In genomic region chrX:20267599-20267923, GRCh38 we compare ENCODE assay signal across 8 cellular contexts. TPM values are rescaled to one million over a fixed set of nuclear protein-coding genes. Genes with fewer than 3 reads are reported as not detected.
DNase-seq lines count a peak whose midpoint lies in the region; ATAC-seq and TF ChIP-seq lines count a peak whose summit lies in the region.

No MANE protein-coding gene starts in this region.

- H3K9me3 Mint-ChIP-seq in effector memory CD8-positive, alpha-beta T cell, result no peaks in the 10 kb centered on the region
- H3K9me3 Mint-ChIP-seq in nephron progenitor cell, result peaks cover 27% of the 10 kb centered on the region

- no peak for DNase-seq in BE2C
- no peak for DNase-seq in effector memory CD8-positive, alpha-beta T cell
- peak; percentile 17 for DNase-seq in nephron progenitor cell
- DNase-seq in NOMO-1 treated with DMSO at 0.1 percent for 48 hours (lab: John Stamatoyannopoulos, UW; ENCODE audit: unreplicated experiment), result no peak
- DNase-seq in RPMI8226, result no peak
- no peak for DNase-seq in anterior cingulate cortex (lab: John Stamatoyannopoulos, UW)
- no peak for DNase-seq in NCI-H146 treated with DMSO at 0.1 percent for 48 hours (lab: John Stamatoyannopoulos, UW; ENCODE audit: unreplicated experiment)

- peak overlapping the region; percentile 95 for H3K27ac Mint-ChIP-seq in effector memory CD8-positive, alpha-beta T cell
- peak overlapping the region; percentile 59 for H3K27ac Mint-ChIP-seq in nephron progenitor cell

- H3K9me3 ChIP-seq in BE2C (no peaks in the 10 kb centered on the region), OCI-LY1 (ENCODE audit: low read length) (no peaks in the 10 kb centered on the region)

- H3K36me3 ChIP-seq in BE2C (no peaks in the 10 kb centered on the region), OCI-LY1 (ENCODE audit: insufficient read depth, low read length) (no peaks in the 10 kb centered on the region)

- peak overlapping the region; percentile 93; the same call in 1 of the 2 replicates for H3K9ac ChIP-seq in OCI-LY1 (ENCODE audit: low read length)

- H3K27me3 ChIP-seq in BE2C, result no peaks in the 10 kb centered on the region
- H3K27me3 ChIP-seq in OCI-LY1 (ENCODE audit: insufficient read depth, low read length), result no peaks in the 10 kb centered on the region

- no peak for ATAC-seq in effector memory CD8-positive, alpha-beta T cell (replicated peaks)

- H4K20me1 ChIP-seq in OCI-LY1 (ENCODE audit: insufficient read depth, low read length), result no peaks in the 10 kb centered on the region

- H3K36me3 Mint-ChIP-seq in effector memory CD8-positive, alpha-beta T cell (ENCODE audit: insufficient read depth), result peaks cover 27% of the 10 kb centered on the region
- H3K36me3 Mint-ChIP-seq in nephron progenitor cell (ENCODE audit: low read depth), result no peaks in the 10 kb centered on the region

- peak overlapping the region; percentile 87; the same call in 1 of the 2 replicates for H2AFZ ChIP-seq in OCI-LY1 (ENCODE audit: low read length)

- H3K4me1 ChIP-seq in BE2C, result no peaks in the 10 kb centered on the region
- H3K4me1 ChIP-seq in OCI-LY1 (ENCODE audit: insufficient read depth, low read length, severe bottlenecking), result peaks cover 26% of the 10 kb centered on the region

- H3K4me3 ChIP-seq in BE2C (ENCODE audit: low read depth, low read length), result peak overlapping the region; percentile 69
- peak overlapping the region; percentile 97 for H3K4me3 ChIP-seq in OCI-LY1 (ENCODE audit: low read depth, low read length, poor library complexity, severe bottlenecking)

- peak overlapping the region; percentile 84 for H3K4me2 ChIP-seq in OCI-LY1 (ENCODE audit: low read length)

- no peaks in the 10 kb centered on the region for H3K9me2 ChIP-seq in OCI-LY1 (ENCODE audit: low read depth, low read length)

- TF ChIP-seq CTCF in BE2C (IDR thresholded peaks at IDR 0.05; ENCODE audit: low read depth, low read length) (no peak), OCI-LY1 (IDR thresholded peaks at IDR 0.05; ENCODE audit: low read length) (no peak), nephron progenitor cell (IDR thresholded peaks at IDR 0.05) (no peak)

- peak overlapping the region; percentile 89 to 92 for H3K4me3 Mint-ChIP-seq in effector memory CD8-positive, alpha-beta T cell
- peak overlapping the region; percentile 86 for H3K4me3 Mint-ChIP-seq in nephron progenitor cell

- H3K79me2 ChIP-seq in OCI-LY1 (ENCODE audit: insufficient read depth, low read length), result peaks cover 25% of the 10 kb centered on the region

- H3K27ac ChIP-seq in OCI-LY1 (ENCODE audit: low read depth, low read length, poor library complexity, severe bottlenecking), result no peak overlapping the region

- H3K4me1 Mint-ChIP-seq in effector memory CD8-positive, alpha-beta T cell (ENCODE audit: low read depth in 2 of 2), result peaks cover 4 to 12% of the 10 kb centered on the region in 2 donors
- H3K4me1 Mint-ChIP-seq in nephron progenitor cell, result peaks cover 17% of the 10 kb centered on the region

- no peaks in the 10 kb centered on the region for H3K27me3 Mint-ChIP-seq in effector memory CD8-positive, alpha-beta T cell
- H3K27me3 Mint-ChIP-seq in nephron progenitor cell (ENCODE audit: low read depth, poor library complexity), result peaks cover 10% of the 10 kb centered on the region

- H3F3A ChIP-seq in OCI-LY1 (ENCODE audit: insufficient read depth, low read length), result no peaks in the 10 kb centered on the region

RNA-seq across cellular contexts. Expression of gene RPS6KA3, which starts 0.9 kb away (rescaled TPM):
- 11.4 TPM for polyA plus RNA-seq in BE2C (2012; ENCODE audit: insufficient read depth, insufficient read length, low read depth)
